Comparison of ENCODE assay signal across 32 cellular contexts in genomic region chr4:86978709-86979108, GRCh38. TPM values are rescaled to one million over a fixed set of nuclear protein-coding genes. Genes with fewer than 3 reads are reported as not detected.
DNase-seq lines count a peak whose midpoint lies in the region; ATAC-seq, FAIRE-seq and TF ChIP-seq lines count a peak whose summit lies in the region.
"Had no signal": no experiment of that assay in that cellular context is flagged by ENCODE, and none has a peak within 500 bp of the region (broad histone marks: within the 10 kb centered on the region; RNA-seq: fewer than 3 reads in every experiment).

No MANE protein-coding gene starts in this region.

- no peaks in the 10 kb centered on the region for H3K27me3 Mint-ChIP-seq in WTC11 (ENCODE audit: low read depth)
- no peaks in the 10 kb centered on the region for H3K27me3 Mint-ChIP-seq in T-helper 2 cell treated with Interferon-gamma antibody and Interleukin-4, amounts not matched to agents 5 μg/mL and 100 μg/mL, for 36 hours (ENCODE audit: low read depth)
- H3K27me3 Mint-ChIP-seq: activated CD8-positive, alpha-beta memory T cell treated with anti-CD3 and anti-CD28 coated beads, Interleukin-2, amount 10 ng/mL, durations not matched to agents 7 days and 5 days; central memory CD8-positive, alpha-beta T cell had no signal

- H3K9me2 ChIP-seq in DOHH2 (replicated peaks; ENCODE audit: control insufficient read depth, low read length), result no peaks in the 10 kb centered on the region
- no peaks in the 10 kb centered on the region for H3K9me2 ChIP-seq in hepatocyte (replicated peaks; ENCODE audit: insufficient read depth)

- POLR2A ChIA-PET in A549 (lab: Yijun Ruan, JAX), result interaction anchor here (1.4 kb wide), 1 partner anchor 27 kb away, joined by 5 read pairs; no protein-coding TSS in a partner anchor
- POLR2A ChIA-PET in WTC11 (lab: Charles Lee), result no interaction called here

- peaks cover 4% of the 10 kb centered on the region for H3K36me3 Mint-ChIP-seq in WTC11
- H3K36me3 Mint-ChIP-seq in T-helper 2 cell treated with Interferon-gamma antibody and Interleukin-4, amounts not matched to agents 5 μg/mL and 100 μg/mL, for 36 hours (ENCODE audit: low read depth), result peaks cover 13% of the 10 kb centered on the region

- TF ChIP-seq EP300 in A549 (IDR thresholded peaks at IDR 0.05) (no peak), stomach (IDR thresholded peaks at IDR 0.05) (no peak)

- no peak for TF ChIP-seq POLR2A in A549 (IDR thresholded peaks at IDR 0.05; ENCODE audit: low read length)
- no peak for TF ChIP-seq POLR2A in stomach (IDR thresholded peaks at IDR 0.05)

- peaks cover 11% of the 10 kb centered on the region for H3F3A ChIP-seq in DOHH2 (ENCODE audit: control insufficient read depth, insufficient read depth)

- peak overlapping the region; percentile 60 to 76; a peak in 5 of 6 replicates for H3K27ac ChIP-seq in A549
- H3K27ac ChIP-seq in DOHH2 (ENCODE audit: low read depth, low read length), result peak overlapping the region; percentile 68
- H3K27ac ChIP-seq in hepatocyte, result peak overlapping the region; percentile 77
- no peak overlapping the region for H3K27ac ChIP-seq in stomach
- H3K27ac ChIP-seq: gastrocnemius medialis, lower lobe of right lung, parathyroid adenoma, right atrium auricular region, thoracic aorta, uterus had no signal

- H3K27me3 ChIP-seq in DOHH2 (ENCODE audit: control insufficient read depth, low read length) (no peaks in the 10 kb centered on the region), hepatocyte (no peaks in the 10 kb centered on the region), stomach (no peaks in the 10 kb centered on the region)
- H3K27me3 ChIP-seq: BE2C, gastrocnemius medialis, right atrium auricular region, uterus had no signal

- ATAC-seq in A549, result no peak
- ATAC-seq in WTC11, result no peak
- ATAC-seq: activated CD8-positive, alpha-beta memory T cell treated with anti-CD3 and anti-CD28 coated beads, Interleukin-2, amount 10 ng/mL, durations not matched to agents 7 days and 5 days; activated T-cell treated with anti-CD3 and anti-CD28 coated beads, Interleukin-2, amount 50 U/mL, for 4 hours; gastrocnemius medialis; lower lobe of right lung; stimulated activated naive CD8-positive, alpha-beta T cell treated with anti-CD3 and anti-CD28 coated beads, Interleukin-15, Interleukin-2, amounts not matched to agents 100 U/mL and 50 U/mL, for 24 hours had no signal

- H3K9me3 Mint-ChIP-seq in WTC11, result no peaks in the 10 kb centered on the region
- H3K9me3 Mint-ChIP-seq in T-helper 2 cell treated with Interferon-gamma antibody and Interleukin-4, amounts not matched to agents 5 μg/mL and 100 μg/mL, for 36 hours, result no peaks in the 10 kb centered on the region
- H3K9me3 Mint-ChIP-seq: activated T-cell treated with anti-CD3 and anti-CD28 coated beads, Interleukin-2, amount 50 U/mL, for 4 hours; central memory CD8-positive, alpha-beta T cell had no signal

- FAIRE-seq in A549 (lab: Jason Lieb, UNC), result no peak
- FAIRE-seq: endometrium, G401.6 had no signal

- no peak overlapping the region for H3K4me3 ChIP-seq in A549
- H3K4me3 ChIP-seq in DOHH2 (ENCODE audit: low read length), result peak overlapping the region; percentile 62
- H3K4me3 ChIP-seq in hepatocyte, result no peak overlapping the region
- no peak overlapping the region for H3K4me3 ChIP-seq in stomach
- H3K4me3 ChIP-seq: gastrocnemius medialis, lower lobe of right lung, right atrium auricular region, smooth muscle cell, thoracic aorta, uterus had no signal

- no peaks in the 10 kb centered on the region for H3K36me3 ChIP-seq in DOHH2 (ENCODE audit: control insufficient read depth, low read length)
- H3K36me3 ChIP-seq in hepatocyte (replicated peaks; ENCODE audit: insufficient read depth, low read depth), result no peaks in the 10 kb centered on the region
- H3K36me3 ChIP-seq in stomach, result peaks cover 0 to 6% (median 0%) of the 10 kb centered on the region in 4 donors
- H3K36me3 ChIP-seq: BE2C, gastrocnemius medialis, lower lobe of right lung, right atrium auricular region, thoracic aorta, uterus had no signal

- H4K20me1 ChIP-seq in DOHH2 (ENCODE audit: control insufficient read depth, insufficient read depth, low read depth, low read length) (no peaks in the 10 kb centered on the region), hepatocyte (ENCODE audit: insufficient read depth, poor library complexity, severe bottlenecking) (no peaks in the 10 kb centered on the region)

- no peak overlapping the region for H2AFZ ChIP-seq in hepatocyte
- H2AFZ ChIP-seq: parathyroid adenoma had no signal

- whole genome bisulfite sequencing in A549 (ENCODE audit: missing lambda C conversion rate), result 47% methylated on average over 2 of the region's 2 CpGs
- 44% methylated on average over 2 of the region's 2 CpGs for WGBS in hepatocyte (ENCODE audit: low lambda C conversion rate, missing lambda C conversion rate)
- WGBS in stomach, 5 donors, result 44 to 52% (median 47%) methylated on average over 2 of the region's 2 CpGs

- peaks cover 46% of the 10 kb centered on the region for H3K4me1 Mint-ChIP-seq in WTC11
- H3K4me1 Mint-ChIP-seq in T-helper 2 cell treated with Interferon-gamma antibody and Interleukin-4, amounts not matched to agents 5 μg/mL and 100 μg/mL, for 36 hours (ENCODE audit: low read depth), result peaks cover 41% of the 10 kb centered on the region

- TF ChIP-seq CTCF in A549 (IDR thresholded peaks at IDR 0.05), result no peak
- TF ChIP-seq CTCF in DOHH2 (IDR thresholded peaks at IDR 0.05; ENCODE audit: low read depth, low read length, poor library complexity, severe bottlenecking), result no peak
- no peak for TF ChIP-seq CTCF in WTC11 (IDR thresholded peaks at IDR 0.05)
- TF ChIP-seq CTCF in hepatocyte (IDR thresholded peaks at IDR 0.05; ENCODE audit: poor library complexity), result no peak
- no peak for TF ChIP-seq CTCF in stomach (IDR thresholded peaks at IDR 0.05)

- H3K9me3 ChIP-seq in A549 (no peaks in the 10 kb centered on the region), DOHH2 (ENCODE audit: control insufficient read depth, insufficient read depth, low read length) (no peaks in the 10 kb centered on the region), hepatocyte (ENCODE audit: low read depth) (no peaks in the 10 kb centered on the region), stomach (no peaks in the 10 kb centered on the region)
- H3K9me3 ChIP-seq: BE2C, gastrocnemius medialis, lower lobe of right lung, right atrium auricular region, thoracic aorta, uterus had no signal

- TF ChIP-seq RAD21 in A549 (conservative IDR thresholded peaks at IDR 0.05 in 1 of 2, IDR thresholded peaks at IDR 0.05 in 1 of 2), result no peak

- H3K4me1 ChIP-seq in A549, result peaks cover 35% of the 10 kb centered on the region
- H3K4me1 ChIP-seq in DOHH2 (ENCODE audit: control insufficient read depth, low read length), result peaks cover 76% of the 10 kb centered on the region
- H3K4me1 ChIP-seq in hepatocyte (ENCODE audit: insufficient read depth), result peaks cover 7% of the 10 kb centered on the region
- peaks cover 7 to 38% (median 23%) of the 10 kb centered on the region in 4 donors for H3K4me1 ChIP-seq in stomach
- H3K4me1 ChIP-seq: BE2C, parathyroid adenoma, uterus had no signal

- peaks cover 5% of the 10 kb centered on the region; the same call in 1 of the 2 replicates for H3K79me2 ChIP-seq in DOHH2 (ENCODE audit: control insufficient read depth, low read length)
- peaks cover 64% of the 10 kb centered on the region for H3K79me2 ChIP-seq in hepatocyte

- intact Hi-C loops in stomach (cut with DNase I; ENCODE audit: low total_unique reads), result no loop called here

- no peak for DNase-seq in A549 (ENCODE audit: low read depth in 1 of 2, low spot score in 1 of 2)
- DNase-seq in WTC11 (ENCODE audit: low spot score), result no peak
- no peak for DNase-seq in hepatocyte (ENCODE audit: low spot score)
- DNase-seq in A172 (ENCODE audit: low spot score), result no peak
- no peak for DNase-seq in GM19238 (ENCODE audit: insufficient read length, low spot score)
- DNase-seq in T-helper 2 cell treated with Interferon-gamma antibody and Interleukin-4, amounts not matched to agents 5 μg/mL and 100 μg/mL, for 36 hours (ENCODE audit: low spot score), result no peak
- DNase-seq in stomach, result no peak
- DNase-seq: activated CD4-positive, CD25-positive, alpha-beta regulatory T cell; activated CD8-positive, alpha-beta memory T cell treated with anti-CD3 and anti-CD28 coated beads, Interleukin-2, amount 10 ng/mL, durations not matched to agents 7 days and 5 days; activated naive CD4-positive, alpha-beta T cell; activated T-cell treated with anti-CD3 and anti-CD28 coated beads, Interleukin-2, amount 50 U/mL, for 4 hours; BE2C; DMS53; gastrocnemius medialis; IMR-90; kidney glomerular epithelial cell; lower lobe of right lung; NCI-H1092; NCI-H1694; NCI-H2171; OCI-M1; stimulated activated naive CD8-positive, alpha-beta T cell treated with anti-CD3 and anti-CD28 coated beads, Interleukin-15, Interleukin-2, amounts not matched to agents 100 U/mL and 50 U/mL, for 24 hours; T-helper 1 cell; uterus had no signal

- peak overlapping the region; percentile 98 for H3K4me2 ChIP-seq in A549
- H3K4me2 ChIP-seq in DOHH2 (ENCODE audit: low read length), result peak overlapping the region; percentile 77
- no peak overlapping the region for H3K4me2 ChIP-seq in hepatocyte
- H3K4me2 ChIP-seq: smooth muscle cell had no signal

- CTCF ChIA-PET in A549 (lab: Yijun Ruan, JAX) (interaction anchor here (0.8 to 1.8 kb wide), 2 partner anchors 10 to 56 kb away, joined by 3 to 6 read pairs; no protein-coding TSS in a partner anchor), WTC11 (lab: Charles Lee) (interaction anchor here (1.8 kb wide), 1 partner anchor 44 kb away, joined by 5 read pairs; the partner anchor contains the start of gene AFF1)

- peak overlapping the region; percentile 80 for H3K27ac Mint-ChIP-seq in WTC11
- H3K27ac Mint-ChIP-seq in T-helper 2 cell treated with Interferon-gamma antibody and Interleukin-4, amounts not matched to agents 5 μg/mL and 100 μg/mL, for 36 hours, result no peak overlapping the region
- H3K27ac Mint-ChIP-seq: activated CD8-positive, alpha-beta memory T cell treated with anti-CD3 and anti-CD28 coated beads, Interleukin-2, amount 10 ng/mL, durations not matched to agents 7 days and 5 days had no signal

- no peak overlapping the region for H3K4me3 Mint-ChIP-seq in WTC11
- H3K4me3 Mint-ChIP-seq in T-helper 2 cell treated with Interferon-gamma antibody and Interleukin-4, amounts not matched to agents 5 μg/mL and 100 μg/mL, for 36 hours, result no peak overlapping the region
- H3K4me3 Mint-ChIP-seq: activated CD8-positive, alpha-beta memory T cell treated with anti-CD3 and anti-CD28 coated beads, Interleukin-2, amount 10 ng/mL, durations not matched to agents 7 days and 5 days; activated T-cell treated with anti-CD3 and anti-CD28 coated beads, Interleukin-2, amount 50 U/mL, for 4 hours; central memory CD8-positive, alpha-beta T cell had no signal

RNA-seq across cellular contexts. Expression of gene AFF1, which starts 43.9 kb away (rescaled TPM):
- 15.4 and 29.8 TPM in 2 replicates for polyA plus RNA-seq in A549 (2011; rRNA removed)
- 4.5 and 5.5 TPM in 2 replicates for polyA plus RNA-seq in A549 (2012; cell fraction: cytosol; rRNA removed)
- polyA plus RNA-seq in A549 (2012; cell fraction: nucleus; rRNA removed), result 3.8 and 7.8 TPM in 2 replicates
- 11.3 to 13.7 TPM (median 12.2 TPM) in 3 replicates for polyA plus RNA-seq in A549 (2017; fragmentation: RNase III; extraction: RNeasy Plus Mini Kit Qiagen cat#74134 plus additional on column Dnase treatment)
- polyA minus RNA-seq in A549 (2011; rRNA and poly(A)+ RNA removed), result 55.6 and 59.6 TPM in 2 replicates
- 72.6 to 93.4 TPM (median 83.9 TPM) in 3 replicates for total RNA-seq in WTC11 (2021)
- total RNA-seq in hepatocyte, result 36.1 and 38.7 TPM in 2 replicates
- 28.7 and 31.9 TPM in 2 replicates for polyA plus RNA-seq in hepatocyte
- 5.4 and 5.8 TPM in 2 replicates for total RNA-seq in A172 (2014; rRNA removed; shearing (Covaris generic))
- total RNA-seq in stomach, result 100 to 1,000 TPM in 1 of 5 donors, 10 to 100 TPM in 4; 57.5 to 177 (median 78.5) TPM
- polyA plus RNA-seq in stomach, result 10 to 100 TPM in 1 of 3 donors, 1 to 10 TPM in 2; 6.9 to 10.7 (median 7.1) TPM

Comparison
In these comparisons a context has a peak if more than half of its experiments do, and no peak if none do; other contexts are left out.
1. H3K27ac ChIP-seq: peak in A549 (2 of 2), DOHH2 (single experiment) and hepatocyte (single experiment); none in stomach (0 of 5).